In genomic region chr18:59928201-59928600, GRCh38 we compare ENCODE assay signal across 14 cellular contexts. TPM values are rescaled to one million over a fixed set of nuclear protein-coding genes. Genes with fewer than 3 reads are reported as not detected.
A peak's percentile ranks its signal among the peaks of the same experiment; 100 is the strongest.
DNase-seq lines count a peak whose midpoint lies in the region; ATAC-seq and TF ChIP-seq lines count a peak whose summit lies in the region.
"Had no signal": no experiment of that assay in that cellular context is flagged by ENCODE, and none has a peak within 500 bp of the region (broad histone marks: within the 10 kb centered on the region; RNA-seq: fewer than 3 reads in every experiment).

No MANE protein-coding gene starts in this region.

- H3K27me3 ChIP-seq in GM23338 (ENCODE audit: insufficient read depth), result no peaks in the 10 kb centered on the region
- H3K27me3 ChIP-seq in OCI-LY3 (ENCODE audit: low read depth, low read length), result no peaks in the 10 kb centered on the region
- no peaks in the 10 kb centered on the region for H3K27me3 ChIP-seq in testis

- no peak overlapping the region for H3K27ac Mint-ChIP-seq in GM23338
- peak overlapping the region; percentile 88 for H3K27ac Mint-ChIP-seq in stimulated activated memory B cell treated with anti-CD40 and anti-IgM and Interleukin-4, amounts not matched to agents 10 μg/mL and 1 μg/mL and 100 μg/mL, for 72 hours
- H3K27ac Mint-ChIP-seq: CD4-positive, alpha-beta T cell; H9 had no signal

- H3K79me2 ChIP-seq in GM23338 (replicated peaks; ENCODE audit: insufficient read depth) (no peaks in the 10 kb centered on the region), OCI-LY3 (ENCODE audit: low read length) (no peaks in the 10 kb centered on the region)

- H3K4me1 Mint-ChIP-seq in GM23338, result no peaks in the 10 kb centered on the region
- H3K4me1 Mint-ChIP-seq in stimulated activated memory B cell treated with anti-CD40 and anti-IgM and Interleukin-4, amounts not matched to agents 10 μg/mL and 1 μg/mL and 100 μg/mL, for 72 hours, result peaks cover 37% of the 10 kb centered on the region
- H3K4me1 Mint-ChIP-seq: H9 had no signal

- H3K36me3 Mint-ChIP-seq in GM23338 (ENCODE audit: low read depth), result no peaks in the 10 kb centered on the region
- H3K36me3 Mint-ChIP-seq in stimulated activated memory B cell treated with anti-CD40 and anti-IgM and Interleukin-4, amounts not matched to agents 10 μg/mL and 1 μg/mL and 100 μg/mL, for 72 hours, result no peaks in the 10 kb centered on the region

- H3F3A ChIP-seq in GM23338 (replicated peaks; ENCODE audit: low read depth), result no peaks in the 10 kb centered on the region

- H4K20me1 ChIP-seq in GM23338 (replicated peaks; ENCODE audit: insufficient read depth) (no peaks in the 10 kb centered on the region), OCI-LY3 (ENCODE audit: insufficient read depth, low read length) (no peaks in the 10 kb centered on the region)

- intact Hi-C loops in Right ventricle myocardium inferior (cut with DNase I) (no loop called here), testis (cut with DNase I; ENCODE audit: low total_unique reads) (no loop called here)

- no peaks in the 10 kb centered on the region for H3K9me3 Mint-ChIP-seq in GM23338
- H3K9me3 Mint-ChIP-seq in stimulated activated memory B cell treated with anti-CD40 and anti-IgM and Interleukin-4, amounts not matched to agents 10 μg/mL and 1 μg/mL and 100 μg/mL, for 72 hours, result no peaks in the 10 kb centered on the region
- H3K9me3 Mint-ChIP-seq: CD4-positive, alpha-beta T cell; H9 had no signal

- H3K4me1 ChIP-seq in GM23338 (ENCODE audit: insufficient read depth) (no peaks in the 10 kb centered on the region), OCI-LY3 (ENCODE audit: low read length) (peaks cover 55% of the 10 kb centered on the region), testis (no peaks in the 10 kb centered on the region)

- H3K27ac ChIP-seq in GM23338 (ENCODE audit: low read depth) (no peak overlapping the region), OCI-LY3 (ENCODE audit: low read length) (peak overlapping the region; percentile 88), testis (no peak overlapping the region)

- no peaks in the 10 kb centered on the region for H3K36me3 ChIP-seq in GM23338 (ENCODE audit: insufficient read depth)
- H3K36me3 ChIP-seq in OCI-LY3 (replicated peaks; ENCODE audit: low read depth, low read length), result no peaks in the 10 kb centered on the region
- H3K36me3 ChIP-seq in testis (ENCODE audit: low read depth, missing control alignments), result no peaks in the 10 kb centered on the region

- H3K4me3 ChIP-seq in GM23338 (no peak overlapping the region), OCI-LY3 (ENCODE audit: low read length) (no peak overlapping the region; the same call in 1 of the 2 replicates), testis (no peak overlapping the region)

- H3K9me3 ChIP-seq in OCI-LY3 (ENCODE audit: insufficient read depth, low read length) (no peaks in the 10 kb centered on the region), testis (no peaks in the 10 kb centered on the region)

- no peak for TF ChIP-seq POLR2A in testis (IDR thresholded peaks at IDR 0.05)

- H3K27me3 Mint-ChIP-seq in GM23338 (ENCODE audit: insufficient read depth, low read depth, poor library complexity), result peaks cover 11% of the 10 kb centered on the region
- no peaks in the 10 kb centered on the region for H3K27me3 Mint-ChIP-seq in stimulated activated memory B cell treated with anti-CD40 and anti-IgM and Interleukin-4, amounts not matched to agents 10 μg/mL and 1 μg/mL and 100 μg/mL, for 72 hours
- H3K27me3 Mint-ChIP-seq: B cell had no signal

- DNase-seq in GM23338 (ENCODE audit: low spot score) (no peak), kidney glomerular epithelial cell (lab: John Stamatoyannopoulos, UW) (peak; percentile 18), Right ventricle myocardium inferior (ENCODE audit: missing footprints) (no peak), testis (no peak), NCI-H524 (lab: John Stamatoyannopoulos, UW) (no peak)
- DNase-seq: C1 segment of cervical spinal cord; Calu3; CD4-positive, alpha-beta T cell; DMS 273 treated with DMSO at 0.1 percent for 48 hours; GOT3; H9 had no signal

- WGBS in testis, 2 donors, result 96 to 97% methylated on average over 2 of the region's 2 CpGs

- ATAC-seq in GM23338 (no peak), Right ventricle myocardium inferior (no peak)
- ATAC-seq in stimulated activated memory B cell treated with anti-CD40 and anti-IgM and Interleukin-4, amounts not matched to agents 10 μg/mL and 1 μg/mL and 100 μg/mL, for 72 hours, result no peak

- H3K4me2 ChIP-seq in GM23338 (no peak overlapping the region), OCI-LY3 (ENCODE audit: low read length) (peak overlapping the region; percentile 61)

- H3K9ac ChIP-seq in OCI-LY3 (ENCODE audit: low read length), result peak overlapping the region; percentile 50; the same call in 1 of the 2 replicates

- H3K4me3 Mint-ChIP-seq in GM23338, result no peak overlapping the region
- no peak overlapping the region for H3K4me3 Mint-ChIP-seq in stimulated activated memory B cell treated with anti-CD40 and anti-IgM and Interleukin-4, amounts not matched to agents 10 μg/mL and 1 μg/mL and 100 μg/mL, for 72 hours
- H3K4me3 Mint-ChIP-seq: B cell; CD4-positive, alpha-beta T cell; H9 had no signal

- TF ChIP-seq CTCF in GM23338 (conservative IDR thresholded peaks at IDR 0.05; ENCODE audit: low read depth in 2 of 2), result no peak
- no peak for TF ChIP-seq CTCF in OCI-LY3 (IDR thresholded peaks at IDR 0.05; ENCODE audit: low read depth, low read length)
- TF ChIP-seq CTCF in testis (IDR thresholded peaks at IDR 0.05), result no peak

- H2AFZ ChIP-seq in GM23338, result peak overlapping the region; percentile 73; the same call in 1 of the 2 replicates
- H2AFZ ChIP-seq in OCI-LY3 (ENCODE audit: low read depth, low read length), result no peak overlapping the region

- H3K9me2 ChIP-seq in GM23338 (ENCODE audit: insufficient read depth), result peaks cover 4% of the 10 kb centered on the region; the same call in 1 of the 2 replicates

TF ChIP-seq in GM23338, 12 proteins besides CTCF, POLR2A, EP300 and RAD21 (continues in another document):
- no peak for TF ChIP-seq ZNF114 (CRISPR knock-in tag; IDR thresholded peaks at IDR 0.05)
- TF ChIP-seq NANOG (IDR thresholded peaks at IDR 0.05; ENCODE audit: borderline replicate concordance), result no peak
- TF ChIP-seq JUNB (IDR thresholded peaks at IDR 0.05; ENCODE audit: unreplicated experiment), result no peak
- TF ChIP-seq CREB1 (CRISPR knock-in tag; IDR thresholded peaks at IDR 0.05; ENCODE audit: low read depth), result no peak
- no peak for TF ChIP-seq EZH2phosphoT487 (IDR thresholded peaks at IDR 0.05; ENCODE audit: unreplicated experiment)
- no peak for TF ChIP-seq ZNF331 (CRISPR knock-in tag; IDR thresholded peaks at IDR 0.05; ENCODE audit: low read depth)
- TF ChIP-seq ETS1 (IDR thresholded peaks at IDR 0.05), result no peak
- no peak for TF ChIP-seq POLR2AphosphoS5 (IDR thresholded peaks at IDR 0.05; ENCODE audit: low read depth)

RNA-seq across cellular contexts. Expression of gene PMAIP1, which starts 28.4 kb away (rescaled TPM):
- total RNA-seq in GM23338 (2014; rRNA removed; shearing (Covaris generic)), result 151 and 156 TPM in 2 replicates
- polyA plus RNA-seq in GM23338 (2016; fragmentation: Nextera tagmentation; extraction: Ambion mirVana) (274 and 296 TPM in 2 replicates), testis (ENCODE audit: insufficient read depth, low read depth, low replicate concordance) (4.7 TPM)
- total RNA-seq in Right ventricle myocardium inferior (0.49 TPM), testis (1 to 10 TPM; 4.8 to 6.0 TPM)

Comparison
In these comparisons a context has a peak if more than half of its experiments do, and no peak if none do; other contexts are left out.
1. RNA of gene PMAIP1, which starts 28.4 kb away (total RNA-seq): 151 to 156 TPM in GM23338; 4.8 to 6.0 TPM in testis and 0.49 TPM in Right ventricle myocardium inferior (single experiment); every median in the first group is over 10 times any median in the second.